In the genomic region with DNA sequence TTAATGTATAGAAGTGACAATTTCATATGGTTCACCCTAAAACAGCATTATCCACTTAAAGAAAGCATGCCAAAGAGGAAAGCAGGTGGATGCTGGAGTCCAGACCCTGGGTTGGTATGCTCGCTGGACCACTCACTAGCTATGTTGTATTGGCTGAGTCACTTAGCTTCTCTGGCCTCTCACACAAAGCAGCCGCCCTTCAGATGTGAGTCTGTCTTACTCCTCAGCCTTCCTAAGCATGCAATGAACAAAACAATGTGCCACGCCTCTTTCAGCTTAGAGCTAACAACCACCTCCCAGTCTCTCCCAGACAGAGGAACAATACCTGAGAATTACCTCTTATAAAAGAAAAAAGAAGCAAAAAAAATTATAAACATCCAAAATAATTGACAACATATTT, we compare ENCODE assay signal across 20 cellular contexts. TPM values are rescaled to one million over a fixed set of nuclear protein-coding genes. Genes with fewer than 3 reads are reported as not detected.
DNase-seq lines count a peak whose midpoint lies in the region; FAIRE-seq and TF ChIP-seq lines count a peak whose summit lies in the region.
"Had no signal": no experiment of that assay in that cellular context is flagged by ENCODE, and none has a peak within 500 bp of the region (broad histone marks: within the 10 kb centered on the region; RNA-seq: fewer than 3 reads in every experiment).

No MANE protein-coding gene starts in this region.

- H3K36me3 ChIP-seq in MG63, result peaks cover 9% of the 10 kb centered on the region
- H3K36me3 ChIP-seq in mammary epithelial cell (ENCODE audit: insufficient read depth, low read length), result no peaks in the 10 kb centered on the region
- H3K36me3 ChIP-seq: thyroid gland had no signal

- H3K9me3 ChIP-seq in MG63 (no peaks in the 10 kb centered on the region), mammary epithelial cell (replicated peaks; ENCODE audit: insufficient read depth, low read length) (no peaks in the 10 kb centered on the region)
- H3K9me3 ChIP-seq: thyroid gland had no signal

- FAIRE-seq in GM12891 (lab: Jason Lieb, UNC), result no peak

- peak; percentile 48 for DNase-seq in GM03348 (ENCODE audit: low spot score)
- DNase-seq in MG63, result peak; percentile 4
- peak; percentile 66 for DNase-seq in mammary epithelial cell
- DNase-seq in non-pigmented ciliary epithelial cell (ENCODE audit: low read depth), result peak; percentile 18
- no peak for DNase-seq in GM12891 (ENCODE audit: insufficient read length, low spot score)
- DNase-seq in foreskin melanocyte, result no peak
- no peak for DNase-seq in dedifferentiated amniotic fluid mesenchymal stem cell (ENCODE audit: extremely low spot score)
- DNase-seq: activated CD4-positive, alpha-beta T cell treated with anti-CD3 and anti-CD28 coated beads for 48 hours; activated naive CD8-positive, alpha-beta T cell treated with anti-CD3 and anti-CD28 coated beads, Interleukin-2, amount 50 U/mL, for 24 hours; activated T-cell treated with anti-CD3 and anti-CD28 coated beads, Interleukin-2, amount 50 U/mL, for 24 hours; hippocampal formation; left ventricle myocardium superior; naive thymus-derived CD4-positive, alpha-beta T cell; NCI-H1092; NCI-H446; retina; stimulated activated CD4-positive, alpha-beta T cell treated with anti-CD3 and anti-CD28 coated beads, Interleukin-2, amount 100 ng/mL, for 48 hours; T-helper 2 cell; thyroid gland had no signal

- H3K27me3 ChIP-seq in MG63 (no peaks in the 10 kb centered on the region), mammary epithelial cell (ENCODE audit: insufficient read depth, low read length) (peaks cover 2% of the 10 kb centered on the region)
- H3K27me3 ChIP-seq: thyroid gland had no signal

- in situ Hi-C loops in mammary epithelial cell (cut with MboI; ENCODE audit: low sequenced_read_pairs in 2 of 2), result no loop called here

- TF ChIP-seq CTCF in mammary epithelial cell (conservative IDR thresholded peaks at IDR 0.05 in 1 of 2, IDR thresholded peaks at IDR 0.05 in 1 of 2; ENCODE audit: extremely low read depth in 1 of 2, insufficient read depth in 1 of 2, low read depth in 1 of 2, low read length in 2 of 2), result no peak

- no peak overlapping the region for H3K4me2 ChIP-seq in mammary epithelial cell (ENCODE audit: insufficient read depth, low read depth, low read length)

- intact Hi-C loops in mammary epithelial cell (cut with micrococcal nuclease), result no loop called here

- 72% methylated on average over 3 of the region's 3 CpGs for WGBS in mammary epithelial cell (ENCODE audit: low coverage, missing lambda C conversion rate)

- dilution Hi-C loops in mammary epithelial cell (cut with HindIII; ENCODE audit: low sequenced_read_pairs), result no loop called here

- no peaks in the 10 kb centered on the region for H3K79me2 ChIP-seq in mammary epithelial cell (ENCODE audit: insufficient read depth, low read length)

- H3K9ac ChIP-seq in mammary epithelial cell (ENCODE audit: insufficient read depth, low read length), result no peak overlapping the region

- H4K20me1 ChIP-seq in mammary epithelial cell (ENCODE audit: insufficient read depth, low read length), result no peaks in the 10 kb centered on the region

- no peak for TF ChIP-seq POLR2A in GM12891 (IDR thresholded peaks at IDR 0.05; ENCODE audit: low read depth, low read length)

- CTCF ChIA-PET in mammary epithelial cell (lab: Charles Lee; ENCODE audit: low non-redundant PET), result no interaction called here

- H3K4me1 ChIP-seq in mammary epithelial cell (ENCODE audit: insufficient read depth, low read length), result no peaks in the 10 kb centered on the region
- H3K4me1 ChIP-seq: thyroid gland had no signal

- BruUV-seq in mammary epithelial cell (replicated peaks; lab: Mats Ljungman, UMichigan), result no TSS peak

- H3K4me3 ChIP-seq in MG63 (no peak overlapping the region), mammary epithelial cell (replicated peaks in 1 of 3; ENCODE audit: insufficient read depth in 1 of 3, low read depth in 2 of 3, low read length in 3 of 3) (no peak overlapping the region)
- H3K4me3 ChIP-seq: thyroid gland had no signal

- H3K27ac ChIP-seq in mammary epithelial cell (ENCODE audit: insufficient read depth, low read depth, low read length), result no peak overlapping the region
- H3K27ac ChIP-seq: thyroid gland had no signal

- no peak overlapping the region for H2AFZ ChIP-seq in mammary epithelial cell (ENCODE audit: low read depth, low read length)

TF ChIP-seq in GM12891, 5 proteins besides CTCF, POLR2A, EP300 and RAD21:
- TF ChIP-seq POU2F2 (IDR thresholded peaks at IDR 0.05; ENCODE audit: low read depth, low read length) (no peak), PAX5 (IDR thresholded peaks at IDR 0.05; ENCODE audit: insufficient read depth, low read length, severe bottlenecking) (no peak), SPI1 (IDR thresholded peaks at IDR 0.05; ENCODE audit: low read depth, low read length) (no peak), TAF1 (IDR thresholded peaks at IDR 0.05; ENCODE audit: low read depth, low read length) (no peak), POLR2AphosphoS5 (IDR thresholded peaks at IDR 0.05; ENCODE audit: low read depth, low read length) (no peak)
TF ChIP-seq in GM12891: peak in this region for 0.

RNA-seq across cellular contexts. Expression of gene SIM1, which starts 29.4 kb away (rescaled TPM):
- 1.7 and 2.4 TPM in 2 replicates for total RNA-seq in MG63 (2014; rRNA removed; shearing (Covaris generic); ENCODE audit: low replicate concordance)
- under 1 TPM in 1 of 2 donors, not detected in 1; under 0.01 TPM for total RNA-seq in mammary epithelial cell
- not detected for polyA plus RNA-seq in mammary epithelial cell
- not detected for polyA minus RNA-seq in mammary epithelial cell
- polyA plus RNA-seq in GM12891 (2012; ENCODE audit: low read depth, missing spikeins), result not detected
- total RNA-seq: left ventricle myocardium superior; naive thymus-derived CD4-positive, alpha-beta T cell; thyroid gland had no signal
- polyA plus RNA-seq: CD14-positive monocyte; naive thymus-derived CD4-positive, alpha-beta T cell had no signal

Comparison
In these comparisons a context has a peak if more than half of its experiments do, and no peak if none do; other contexts are left out.
1. DNase-seq: peak in GM03348 (single experiment), MG63 (single experiment), mammary epithelial cell (single experiment) and non-pigmented ciliary epithelial cell (single experiment); none in GM12891 (single experiment), foreskin melanocyte (single experiment) and dedifferentiated amniotic fluid mesenchymal stem cell (single experiment).